Comparison of ENCODE assay signal across 9 cellular contexts in genomic region chr2:196987298-196987653, GRCh38.
A peak's percentile ranks its signal among the peaks of the same experiment; 100 is the strongest.
DNase-seq lines count a peak whose midpoint lies in the region; ATAC-seq and TF ChIP-seq lines count a peak whose summit lies in the region.
"Had no signal": no experiment of that assay in that cellular context is flagged by ENCODE, and none has a peak within 500 bp of the region (broad histone marks: within the 10 kb centered on the region; RNA-seq: fewer than 3 reads in every experiment).

No MANE protein-coding gene starts in this region.

- peak overlapping the region; percentile 66 for H3K27ac ChIP-seq in left ventricle myocardium inferior (replicated peaks)
- H3K27ac ChIP-seq in left lung, result peak overlapping the region; percentile 70 to 81
- H3K27ac ChIP-seq in vagina, result peak overlapping the region; percentile 7

- no peaks in the 10 kb centered on the region for H3K9me3 ChIP-seq in left ventricle myocardium inferior (replicated peaks)
- no peaks in the 10 kb centered on the region for H3K9me3 ChIP-seq in left lung
- H3K9me3 ChIP-seq in vagina, result no peaks in the 10 kb centered on the region

- H3K4me3 ChIP-seq in left ventricle myocardium inferior (peak overlapping the region; percentile 45), left lung (no peak overlapping the region), vagina (no peak overlapping the region), H7 (ENCODE audit: insufficient read depth, low read depth, low read length) (no peak overlapping the region)

- TF ChIP-seq POLR2A in vagina (IDR thresholded peaks at IDR 0.05), result no peak

- H3K36me3 ChIP-seq in left ventricle myocardium inferior (no peaks in the 10 kb centered on the region), left lung (peaks cover 0 to 18% of the 10 kb centered on the region in 2 donors), vagina (no peaks in the 10 kb centered on the region), H7 (replicated peaks; ENCODE audit: control insufficient read depth, insufficient read depth, low read length) (no peaks in the 10 kb centered on the region)

- H3K4me1 Mint-ChIP-seq in activated CD4-positive, alpha-beta memory T cell treated with anti-CD3 and anti-CD28 coated beads, Interleukin-2, amount 10 ng/mL, durations not matched to agents 7 days and 5 days, result peaks cover 49% of the 10 kb centered on the region

- ATAC-seq in left lung, result peak; percentile 9
- no peak for ATAC-seq in HG03521 (IDR thresholded peaks at IDR 0.05; ENCODE audit: unreplicated experiment)

- peak overlapping the region; percentile 81 for H3K27ac Mint-ChIP-seq in activated CD4-positive, alpha-beta memory T cell treated with anti-CD3 and anti-CD28 coated beads, Interleukin-2, amount 10 ng/mL, durations not matched to agents 7 days and 5 days

- DNase-seq in left ventricle myocardium inferior (no peak), cardiac septum (ENCODE audit: low spot score) (no peak), left lung (no peak), vagina (ENCODE audit: extremely low spot score in 2 of 2) (no peak), H7 (no peak), NCI-H2196 (lab: John Stamatoyannopoulos, UW; ENCODE audit: unreplicated experiment) (no peak)
- DNase-seq in activated CD4-positive, alpha-beta memory T cell treated with anti-CD3 and anti-CD28 coated beads, Interleukin-2, amount 10 ng/mL, durations not matched to agents 7 days and 5 days, result no peak
- DNase-seq: NK-92 treated with Interleukin-12 subunit alpha and Interleukin-12 subunit beta, amount 100 ng/mL, for 24 hours had no signal

- no peak overlapping the region for H3K4me3 Mint-ChIP-seq in activated CD4-positive, alpha-beta memory T cell treated with anti-CD3 and anti-CD28 coated beads, Interleukin-2, amount 10 ng/mL, durations not matched to agents 7 days and 5 days

- TF ChIP-seq CTCF in left ventricle myocardium inferior (IDR thresholded peaks at IDR 0.05; ENCODE audit: borderline replicate concordance) (no peak), left lung (IDR thresholded peaks at IDR 0.05) (no peak), vagina (IDR thresholded peaks at IDR 0.05) (no peak)

- intact Hi-C loops in left ventricle myocardium inferior (cut with micrococcal nuclease), result no loop called here
- intact Hi-C loops in cardiac septum (cut with DNase I), result loop anchor here (5.0 kb wide), 1 partner anchor 60 kb away; the partner anchor contains the start of gene PGAP1
- intact Hi-C loops in left lung (cut with DNase I), result no loop called here
- intact Hi-C loops in vagina (cut with DNase I), result no loop called here

- CTCF ChIA-PET in activated CD4-positive, alpha-beta memory T cell treated with anti-CD3 and anti-CD28 coated beads, Interleukin-2, amount 10 ng/mL, durations not matched to agents 7 days and 5 days (lab: Charles Lee), result interaction anchor here (1.1 to 1.4 kb wide), 2 partner anchors 22 to 72 kb away, joined by 3 read pairs; no protein-coding TSS in a partner anchor

- H3K36me3 Mint-ChIP-seq in activated CD4-positive, alpha-beta memory T cell treated with anti-CD3 and anti-CD28 coated beads, Interleukin-2, amount 10 ng/mL, durations not matched to agents 7 days and 5 days (ENCODE audit: low read depth), result peaks cover 75% of the 10 kb centered on the region

- POLR2A ChIA-PET in activated CD4-positive, alpha-beta memory T cell treated with anti-CD3 and anti-CD28 coated beads, Interleukin-2, amount 10 ng/mL, durations not matched to agents 7 days and 5 days (lab: Charles Lee), result interaction anchor here (1.0 to 3.9 kb wide), 5 partner anchors 26 to 428 kb away, joined by 3 to 45 read pairs (median 4); partner anchors contain the start of gene PGAP1

- no peaks in the 10 kb centered on the region for H3K27me3 Mint-ChIP-seq in activated CD4-positive, alpha-beta memory T cell treated with anti-CD3 and anti-CD28 coated beads, Interleukin-2, amount 10 ng/mL, durations not matched to agents 7 days and 5 days

- H3K4me1 ChIP-seq in left ventricle myocardium inferior (peaks cover 18% of the 10 kb centered on the region), left lung (peaks cover 0 to 63% of the 10 kb centered on the region in 2 donors), vagina (no peaks in the 10 kb centered on the region)

- no peaks in the 10 kb centered on the region for H3K27me3 ChIP-seq in left ventricle myocardium inferior (ENCODE audit: low read depth)
- no peaks in the 10 kb centered on the region for H3K27me3 ChIP-seq in left lung
- no peaks in the 10 kb centered on the region for H3K27me3 ChIP-seq in vagina
- no peaks in the 10 kb centered on the region for H3K27me3 ChIP-seq in H7 (ENCODE audit: control insufficient read depth, insufficient read depth, low read length)

- H3K9me3 Mint-ChIP-seq in activated CD4-positive, alpha-beta memory T cell treated with anti-CD3 and anti-CD28 coated beads, Interleukin-2, amount 10 ng/mL, durations not matched to agents 7 days and 5 days, result peaks cover 5% of the 10 kb centered on the region

Comparison
In these comparisons a context has a peak if more than half of its experiments do, and no peak if none do; other contexts are left out.
1. H3K27ac ChIP-seq: peak in every context shown above with its lines; median percentile 76 in left lung; 66 in left ventricle myocardium inferior; 7 in vagina.